Comparison of ENCODE assay signal across 17 cellular contexts in the genomic region with DNA sequence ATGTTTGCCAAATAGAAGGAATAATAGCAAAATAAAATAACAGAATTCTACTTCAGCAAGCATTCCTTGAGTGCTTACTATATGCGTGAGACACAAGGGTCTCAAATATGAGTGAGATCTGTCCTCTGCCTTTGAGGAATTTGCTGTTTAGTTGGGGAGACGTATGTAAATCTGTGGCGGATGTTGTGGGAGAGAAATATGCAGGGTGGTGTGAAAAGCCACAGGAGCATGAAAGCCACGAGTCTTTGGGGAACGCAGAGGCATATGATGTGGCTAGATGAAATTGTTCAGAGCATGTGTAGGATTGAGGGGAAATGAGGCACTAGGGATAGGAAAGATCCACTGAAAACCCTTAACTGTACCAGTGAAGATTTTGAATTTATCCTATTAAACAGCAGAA.
DNase-seq lines count a peak whose midpoint lies in the region; ATAC-seq, FAIRE-seq and TF ChIP-seq lines count a peak whose summit lies in the region.
"Had no signal": no experiment of that assay in that cellular context is flagged by ENCODE, and none has a peak within 500 bp of the region (broad histone marks: within the 10 kb centered on the region; RNA-seq: fewer than 3 reads in every experiment).

No MANE protein-coding gene starts in this region.

- DNase-seq in SJSA1 (ENCODE audit: low read depth in 1 of 2, low spot score in 2 of 2) (peak; percentile 71 to 82), fibroblast of pulmonary artery (ENCODE audit: low read depth) (peak; percentile 36), skeletal muscle cell (ENCODE audit: low read depth) (peak; percentile 79), GOT3 (lab: John Stamatoyannopoulos, UW) (no peak), H54 (ENCODE audit: insufficient read length, low spot score) (no peak)
- DNase-seq: activated CD4-positive, alpha-beta memory T cell treated with anti-CD3 and anti-CD28 coated beads for 36 hours; activated T-cell treated with anti-CD3 and anti-CD28 coated beads, Interleukin-2, amount 50 U/mL, for 48 hours; cortex of kidney; heart right ventricle; IMR-90; NCI-H2081; NCI-H774; pancreas; SW 1271 had no signal

- peak; percentile 60 for ATAC-seq in GM21723 (IDR thresholded peaks at IDR 0.05; ENCODE audit: unreplicated experiment)
- no peak for ATAC-seq in GM21825 (IDR thresholded peaks at IDR 0.05; ENCODE audit: unreplicated experiment)
- ATAC-seq in GM21737 (IDR thresholded peaks at IDR 0.05; ENCODE audit: unreplicated experiment), result no peak
- ATAC-seq: heart right ventricle, pancreas had no signal

- H3K9me3 ChIP-seq in SJSA1 (replicated peaks), result no peaks in the 10 kb centered on the region
- H3K9me3 ChIP-seq: heart right ventricle, pancreas had no signal

- H3K27ac ChIP-seq in SJSA1, result peak overlapping the region; percentile 56
- H3K27ac ChIP-seq: pancreas had no signal

- TF ChIP-seq POLR2A in H54 (IDR thresholded peaks at IDR 0.05; ENCODE audit: low read depth, low read length), result no peak

- peaks cover 35% of the 10 kb centered on the region for H3K4me1 ChIP-seq in SJSA1 (replicated peaks)

- no peaks in the 10 kb centered on the region; the same call in 1 of the 2 replicates for H3K27me3 ChIP-seq in SJSA1 (replicated peaks)
- H3K27me3 ChIP-seq: heart right ventricle, pancreas had no signal

- H3K36me3 ChIP-seq in SJSA1, result no peaks in the 10 kb centered on the region; the same call in 1 of the 2 replicates

- no peak for FAIRE-seq in H54 (lab: Jason Lieb, UNC)
- FAIRE-seq: pancreas had no signal

- no peak for TF ChIP-seq CTCF in fibroblast of pulmonary artery (IDR thresholded peaks at IDR 0.05; ENCODE audit: low read length, missing control alignments)

- H3K4me3 ChIP-seq in SJSA1 (no peak overlapping the region), fibroblast of pulmonary artery (replicated peaks; ENCODE audit: low read depth, low read length) (no peak overlapping the region), skeletal muscle cell (ENCODE audit: low read depth, low read length) (no peak overlapping the region)
- H3K4me3 ChIP-seq: heart right ventricle, pancreas had no signal

Comparison
In these comparisons a context has a peak if more than half of its experiments do, and no peak if none do; other contexts are left out.
1. DNase-seq: peak in SJSA1 (2 of 2), fibroblast of pulmonary artery (single experiment) and skeletal muscle cell (single experiment); none in GOT3 (single experiment) and H54 (single experiment).